Comparison of ENCODE assay signal across 1 cellular context in the genomic region with DNA sequence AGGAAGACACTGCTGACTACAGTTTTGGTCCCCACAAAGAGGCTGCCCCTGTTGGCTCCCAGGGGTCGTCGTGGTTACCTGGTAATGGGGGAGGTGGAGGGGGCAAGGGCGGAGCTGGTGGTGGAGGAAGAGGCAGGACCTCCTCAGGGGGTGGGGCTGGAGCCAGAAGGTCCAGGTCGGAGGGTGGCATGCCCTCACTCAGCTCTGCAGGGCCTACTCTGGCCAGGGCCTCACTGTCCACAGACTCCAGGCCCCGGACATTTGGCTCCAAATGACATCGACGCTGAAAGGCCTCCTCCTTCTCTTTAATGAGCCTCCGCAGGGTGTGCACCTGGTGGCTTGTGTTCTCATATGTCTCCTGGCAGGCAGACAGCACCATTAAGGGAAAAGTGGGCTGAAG.
TF ChIP-seq lines count a peak whose summit lies in the region.

No MANE protein-coding gene starts in this region.

TF ChIP-seq in WTC11, 78 proteins besides CTCF, POLR2A, EP300 and RAD21 (continued from another document):
- TF ChIP-seq, protein P1, sequence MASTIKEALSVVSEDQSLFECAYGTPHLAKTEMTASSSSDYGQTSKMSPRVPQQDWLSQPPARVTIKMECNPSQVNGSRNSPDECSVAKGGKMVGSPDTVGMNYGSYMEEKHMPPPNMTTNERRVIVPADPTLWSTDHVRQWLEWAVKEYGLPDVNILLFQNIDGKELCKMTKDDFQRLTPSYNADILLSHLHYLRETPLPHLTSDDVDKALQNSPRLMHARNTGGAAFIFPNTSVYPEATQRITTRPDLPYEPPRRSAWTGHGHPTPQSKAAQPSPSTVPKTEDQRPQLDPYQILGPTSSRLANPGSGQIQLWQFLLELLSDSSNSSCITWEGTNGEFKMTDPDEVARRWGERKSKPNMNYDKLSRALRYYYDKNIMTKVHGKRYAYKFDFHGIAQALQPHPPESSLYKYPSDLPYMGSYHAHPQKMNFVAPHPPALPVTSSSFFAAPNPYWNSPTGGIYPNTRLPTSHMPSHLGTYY (CRISPR knock-in tag; IDR thresholded peaks at IDR 0.05) = no peak
- TF ChIP-seq SOX15 (CRISPR knock-in tag; IDR thresholded peaks at IDR 0.05) (no peak), SMAD4 (CRISPR knock-in tag; IDR thresholded peaks at IDR 0.05) (no peak), PRDM15 (CRISPR knock-in tag; IDR thresholded peaks at IDR 0.05) (no peak), MXD4 (CRISPR knock-in tag; IDR thresholded peaks at IDR 0.05; ENCODE audit: borderline replicate concordance) (no peak), MYBL2 (CRISPR knock-in tag; IDR thresholded peaks at IDR 0.05) (no peak), ZNF425 (CRISPR knock-in tag; conservative IDR thresholded peaks at IDR 0.05) (no peak)
TF ChIP-seq in WTC11: peak in this region for 0.
